Comparison of ENCODE assay signal across 8 cellular contexts in genomic region chr1:21594935-21595897, GRCh38.
DNase-seq lines count a peak whose midpoint lies in the region; ATAC-seq and TF ChIP-seq lines count a peak whose summit lies in the region.

No MANE protein-coding gene starts in this region.

- no peak overlapping the region for H3K27ac ChIP-seq in Panc1 (ENCODE audit: low read length)
- H3K27ac ChIP-seq in heart right ventricle, result no peak overlapping the region

- no peaks in the 10 kb centered on the region for H3K36me3 Mint-ChIP-seq in activated naive CD4-positive, alpha-beta T cell treated with anti-CD3 and anti-CD28 coated beads, Interleukin-2, amount 10 ng/mL, durations not matched to agents 7 days and 5 days

- ATAC-seq in Panc1 (peak; percentile 68), heart right ventricle (peak in 4 of 8 donors; percentile 45 to 68 (median 52)), HG03108 (IDR thresholded peaks at IDR 0.05; ENCODE audit: unreplicated experiment) (no peak)

- DNase-seq in AG08395 (ENCODE audit: low spot score) (peak; percentile 70), GM19238 (ENCODE audit: insufficient read length, low spot score) (peak; percentile 51), Panc1 (ENCODE audit: low read depth, low spot score) (no peak), heart right ventricle (peak; percentile 53 to 66), cerebellar nuclear complex (lab: John Stamatoyannopoulos, UW) (no peak)
- DNase-seq in activated naive CD4-positive, alpha-beta T cell treated with anti-CD3 and anti-CD28 coated beads, Interleukin-2, amount 10 ng/mL, durations not matched to agents 7 days and 5 days, result peak; percentile 74
- peak; percentile 18 to 70 for DNase-seq in stimulated activated CD4-positive, alpha-beta T cell treated with anti-CD3 and anti-CD28 coated beads, Interleukin-12 subunit alpha, Interleukin-12 subunit beta, amount 100 ng/mL, for 24 hours (ENCODE audit: low read depth in 2 of 2)

- H3K9me3 ChIP-seq in Panc1 (ENCODE audit: control insufficient read depth, insufficient read depth, low read depth, low read length) (no peaks in the 10 kb centered on the region), heart right ventricle (no peaks in the 10 kb centered on the region)

- in situ Hi-C loops in Panc1 (cut with HindIII; ENCODE audit: low pct_unique_long_range_greater_than_20kb, low sequenced_read_pairs), result no loop called here

- CTCF ChIA-PET in Panc1 (lab: Charles Lee), result interaction anchor here (0.6 kb wide), 1 partner anchor 352 kb away, joined by 5 read pairs; no protein-coding TSS in a partner anchor
- CTCF ChIA-PET in activated naive CD4-positive, alpha-beta T cell treated with anti-CD3 and anti-CD28 coated beads, Interleukin-2, amount 10 ng/mL, durations not matched to agents 7 days and 5 days (lab: Charles Lee), result interaction anchor here (0.8 to 1.8 kb wide), 5 partner anchors 10 to 226 kb away, joined by 3 to 5 read pairs (median 3); no protein-coding TSS in a partner anchor

- H3K4me1 ChIP-seq in Panc1 (ENCODE audit: control insufficient read depth, insufficient read depth, low read length) (no peaks in the 10 kb centered on the region; the same call in 1 of the 2 replicates), heart right ventricle (peaks cover 0 to 8% (median 0%) of the 10 kb centered on the region in 9 donors)

- H3K4me1 Mint-ChIP-seq in activated naive CD4-positive, alpha-beta T cell treated with anti-CD3 and anti-CD28 coated beads, Interleukin-2, amount 10 ng/mL, durations not matched to agents 7 days and 5 days, result no peaks in the 10 kb centered on the region

- POLR2A ChIA-PET in Panc1 (lab: Charles Lee), result no interaction called here

- no peak overlapping the region for H3K4me3 Mint-ChIP-seq in activated naive CD4-positive, alpha-beta T cell treated with anti-CD3 and anti-CD28 coated beads, Interleukin-2, amount 10 ng/mL, durations not matched to agents 7 days and 5 days

- no peaks in the 10 kb centered on the region for H3K9me3 Mint-ChIP-seq in activated naive CD4-positive, alpha-beta T cell treated with anti-CD3 and anti-CD28 coated beads, Interleukin-2, amount 10 ng/mL, durations not matched to agents 7 days and 5 days

- peaks cover 18% of the 10 kb centered on the region for H3K27me3 Mint-ChIP-seq in activated naive CD4-positive, alpha-beta T cell treated with anti-CD3 and anti-CD28 coated beads, Interleukin-2, amount 10 ng/mL, durations not matched to agents 7 days and 5 days

- TF ChIP-seq CTCF in Panc1 (IDR thresholded peaks at IDR 0.05) (peak; percentile 91), heart right ventricle (IDR thresholded peaks at IDR 0.05) (peak; percentile 40 to 75 (median 61))

- BruUV-seq in Panc1 (replicated peaks; lab: Mats Ljungman, UMichigan), result no TSS peak

- H3K36me3 ChIP-seq in Panc1 (ENCODE audit: control insufficient read depth, insufficient read depth, low read length), result no peaks in the 10 kb centered on the region
- H3K36me3 ChIP-seq in heart right ventricle, result no peaks in the 10 kb centered on the region

- intact Hi-C loops in Panc1 (cut with micrococcal nuclease; ENCODE audit: unreplicated experiment), result loop anchor here (10.0 kb wide), 1 partner anchor 60 kb away; no protein-coding TSS in a partner anchor
- intact Hi-C loops in heart right ventricle (cut with DNase I), result loop anchor here in 4 of 10 donors (1.0 to 10.0 kb wide), 6 partner anchors 86 to 360 kb away; partner anchors contain the start of gene ALPL (in 2 of the 4)

- H3K4me3 ChIP-seq in Panc1 (ENCODE audit: low read depth in 2 of 2, low read length in 2 of 2) (no peak overlapping the region), heart right ventricle (no peak overlapping the region)

- H3K27ac Mint-ChIP-seq in activated naive CD4-positive, alpha-beta T cell treated with anti-CD3 and anti-CD28 coated beads, Interleukin-2, amount 10 ng/mL, durations not matched to agents 7 days and 5 days, result no peak overlapping the region

- WGBS in heart right ventricle, 2 donors, result 60 to 62% methylated on average over 26 of the region's 26 CpGs

- H3K27me3 ChIP-seq in Panc1 (ENCODE audit: control insufficient read depth, insufficient read depth, low read length), result no peaks in the 10 kb centered on the region
- H3K27me3 ChIP-seq in heart right ventricle, result peaks cover 0 to 31% (median 11%) of the 10 kb centered on the region in 7 donors

Comparison
In these comparisons a context has a peak if more than half of its experiments do, and no peak if none do; other contexts are left out.
1. DNase-seq: peak in AG08395 (single experiment), GM19238 (single experiment), activated naive CD4-positive, alpha-beta T cell treated with anti-CD3 and anti-CD28 coated beads, Interleukin-2, amount 10 ng/mL, durations not matched to agents 7 days and 5 days (single experiment), heart right ventricle (2 of 2) and stimulated activated CD4-positive, alpha-beta T cell treated with anti-CD3 and anti-CD28 coated beads, Interleukin-12 subunit alpha, Interleukin-12 subunit beta, amount 100 ng/mL, for 24 hours (2 of 2); none in Panc1 (single experiment) and cerebellar nuclear complex (0 of 2).